1 cellular context compared by ENCODE assay signal in the genomic region with DNA sequence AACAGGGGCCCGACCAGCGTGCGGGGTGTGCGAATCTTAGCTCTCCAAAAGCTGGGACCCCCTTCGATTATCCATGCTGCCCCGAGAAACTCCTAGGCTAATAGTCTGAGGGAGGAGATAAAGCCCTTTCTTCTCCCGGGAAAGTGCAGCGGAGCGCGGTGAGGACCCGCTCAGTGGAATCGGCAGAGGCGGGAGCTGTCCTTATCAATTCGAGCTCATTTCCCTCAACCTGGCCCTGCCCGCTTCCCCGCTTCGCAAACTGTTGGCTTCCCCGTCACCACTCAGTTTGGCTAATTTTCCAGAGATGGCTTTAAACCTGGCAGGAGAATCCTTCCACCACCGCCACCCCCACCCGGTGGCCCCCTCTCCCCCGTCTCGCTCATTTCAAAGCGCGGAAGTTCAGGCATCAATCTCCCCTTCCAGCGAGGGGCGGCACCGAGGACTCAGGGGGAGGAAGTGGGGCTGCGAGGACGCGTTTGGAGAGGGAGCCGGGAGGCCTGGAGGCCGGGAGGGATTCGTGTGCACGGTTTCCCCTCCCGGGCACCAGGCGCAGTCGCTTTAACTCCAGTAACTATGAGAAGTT.
TF ChIP-seq lines count a peak whose summit lies in the region.

No MANE protein-coding gene starts in this region.

TF ChIP-seq in GM12878, 131 proteins besides CTCF, POLR2A, EP300 and RAD21:
- TF ChIP-seq SUZ12 (IDR thresholded peaks at IDR 0.05; ENCODE audit: unreplicated experiment) = peak; percentile 6
- TF ChIP-seq, protein P1, sequence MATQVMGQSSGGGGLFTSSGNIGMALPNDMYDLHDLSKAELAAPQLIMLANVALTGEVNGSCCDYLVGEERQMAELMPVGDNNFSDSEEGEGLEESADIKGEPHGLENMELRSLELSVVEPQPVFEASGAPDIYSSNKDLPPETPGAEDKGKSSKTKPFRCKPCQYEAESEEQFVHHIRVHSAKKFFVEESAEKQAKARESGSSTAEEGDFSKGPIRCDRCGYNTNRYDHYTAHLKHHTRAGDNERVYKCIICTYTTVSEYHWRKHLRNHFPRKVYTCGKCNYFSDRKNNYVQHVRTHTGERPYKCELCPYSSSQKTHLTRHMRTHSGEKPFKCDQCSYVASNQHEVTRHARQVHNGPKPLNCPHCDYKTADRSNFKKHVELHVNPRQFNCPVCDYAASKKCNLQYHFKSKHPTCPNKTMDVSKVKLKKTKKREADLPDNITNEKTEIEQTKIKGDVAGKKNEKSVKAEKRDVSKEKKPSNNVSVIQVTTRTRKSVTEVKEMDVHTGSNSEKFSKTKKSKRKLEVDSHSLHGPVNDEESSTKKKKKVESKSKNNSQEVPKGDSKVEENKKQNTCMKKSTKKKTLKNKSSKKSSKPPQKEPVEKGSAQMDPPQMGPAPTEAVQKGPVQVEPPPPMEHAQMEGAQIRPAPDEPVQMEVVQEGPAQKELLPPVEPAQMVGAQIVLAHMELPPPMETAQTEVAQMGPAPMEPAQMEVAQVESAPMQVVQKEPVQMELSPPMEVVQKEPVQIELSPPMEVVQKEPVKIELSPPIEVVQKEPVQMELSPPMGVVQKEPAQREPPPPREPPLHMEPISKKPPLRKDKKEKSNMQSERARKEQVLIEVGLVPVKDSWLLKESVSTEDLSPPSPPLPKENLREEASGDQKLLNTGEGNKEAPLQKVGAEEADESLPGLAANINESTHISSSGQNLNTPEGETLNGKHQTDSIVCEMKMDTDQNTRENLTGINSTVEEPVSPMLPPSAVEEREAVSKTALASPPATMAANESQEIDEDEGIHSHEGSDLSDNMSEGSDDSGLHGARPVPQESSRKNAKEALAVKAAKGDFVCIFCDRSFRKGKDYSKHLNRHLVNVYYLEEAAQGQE (IDR thresholded peaks at IDR 0.05; ENCODE audit: low read depth, low read length) = no peak
